9 cellular contexts compared by ENCODE assay signal in genomic region chr7:22356010-22356854, GRCh38. TPM values are rescaled to one million over a fixed set of nuclear protein-coding genes. Genes with fewer than 3 reads are reported as not detected.
A peak's percentile ranks its signal among the peaks of the same experiment; 100 is the strongest.
DNase-seq lines count a peak whose midpoint lies in the region; ATAC-seq, FAIRE-seq and TF ChIP-seq lines count a peak whose summit lies in the region.
"Had no signal": no experiment of that assay in that cellular context is flagged by ENCODE, and none has a peak within 500 bp of the region (broad histone marks: within the 10 kb centered on the region; RNA-seq: fewer than 3 reads in every experiment).

No MANE protein-coding gene starts in this region.

- no peaks in the 10 kb centered on the region for H4K20me1 ChIP-seq in GM12878 (ENCODE audit: control insufficient read depth, insufficient read depth)

- WGBS in GM12878 (ENCODE audit: insufficient coverage, insufficient replicate concordance, low lambda C conversion rate, missing lambda C conversion rate), result 2% methylated on average over 16 of the region's 46 CpGs

- H3K4me1 ChIP-seq in GM12878 (ENCODE audit: control insufficient read depth, insufficient read depth, low read length), result peaks cover 8% of the 10 kb centered on the region; the same call in 1 of the 2 replicates
- H3K4me1 ChIP-seq in vagina, result peaks cover 13% of the 10 kb centered on the region

- H3K27me3 ChIP-seq in AG04450 (ENCODE audit: control insufficient read depth, insufficient read depth, low read length), result peaks cover 3% of the 10 kb centered on the region
- H3K27me3 ChIP-seq in GM12878 (replicated peaks in 1 of 2; ENCODE audit: control insufficient read depth in 2 of 2, insufficient read depth in 2 of 2, low read length in 1 of 2), result peaks cover 0 to 4% of the 10 kb centered on the region in 2 experiments; a peak in 2 of 4 replicates
- H3K27me3 ChIP-seq in vagina, result no peaks in the 10 kb centered on the region

- TF ChIP-seq RAD21 in GM12878 (IDR thresholded peaks at IDR 0.05; ENCODE audit: insufficient read depth, low read depth, low read length), result no peak

- ATAC-seq in GM18511 (IDR thresholded peaks at IDR 0.05; ENCODE audit: unreplicated experiment) (peak; percentile 29), GM12878 (peak; percentile 50)

- H2AFZ ChIP-seq in GM12878 (ENCODE audit: control insufficient read depth, low read depth, low read length), result peak overlapping the region; percentile 51

- POLR2A ChIA-PET in AG04450 (lab: Yijun Ruan, JAX) (no interaction called here), GM12878 (lab: Charles Lee) (interaction anchor here (1.1 kb wide), 1 partner anchor 10 kb away, joined by 3 read pairs; no protein-coding TSS in a partner anchor)

- SMC1A ChIA-PET in GM12878 (lab: Charles Lee; ENCODE audit: uncharacterized antibody, unreplicated experiment), result interaction anchor here (0.8 to 2.7 kb wide), 9 partner anchors 9 to 175 kb away, joined by 3 to 6 read pairs (median 3); no protein-coding TSS in a partner anchor

- TF ChIP-seq POLR2A in GM12878 (IDR thresholded peaks at IDR 0.05; ENCODE audit: low read depth, low read length) (peak; percentile 41; the same call in 1 of the 2 replicates), vagina (IDR thresholded peaks at IDR 0.05) (no peak)

- FAIRE-seq in GM12878 (lab: Jason Lieb, UNC), result no peak
- FAIRE-seq: frontal cortex had no signal

- intact Hi-C loops in GM12878 (cut with micrococcal nuclease; ENCODE audit: unreplicated experiment), result no loop called here
- intact Hi-C loops in vagina (cut with DNase I), result no loop called here

- peak overlapping the region; percentile 75 for H3K4me2 ChIP-seq in GM12878 (ENCODE audit: control insufficient read depth, insufficient read depth)

- RAD21 ChIA-PET in GM12878 (lab: Charles Lee; ENCODE audit: unreplicated experiment), result interaction anchor here (0.6 to 1.3 kb wide), 4 partner anchors 9 to 96 kb away, joined by 3 to 5 read pairs (median 4); no protein-coding TSS in a partner anchor

- H3K9me3 ChIP-seq in AG04450 (ENCODE audit: control insufficient read depth, insufficient read depth, low read length) (no peaks in the 10 kb centered on the region), GM12878 (replicated peaks; ENCODE audit: control insufficient read depth, insufficient read depth, low read length) (peaks cover 10% of the 10 kb centered on the region; the same call in 2 of the 3 replicates), vagina (no peaks in the 10 kb centered on the region)

- CTCF ChIA-PET in AG04450 (lab: Charles Lee) (interaction anchor here (0.7 kb wide), 1 partner anchor 11 kb away, joined by 3 read pairs; no protein-coding TSS in a partner anchor), GM12878 (lab: Yijun Ruan, JAX) (interaction anchor here (0.7 to 1.4 kb wide), 6 partner anchors 32 to 191 kb away, joined by 3 to 5 read pairs (median 4); no protein-coding TSS in a partner anchor)

- no peak for TF ChIP-seq EP300 in GM12878 (IDR thresholded peaks at IDR 0.05; ENCODE audit: borderline replicate concordance in 1 of 2, control insufficient read depth in 1 of 2, low read depth in 2 of 2, low read length in 2 of 2)

- in situ Hi-C loops in GM12878 (cut with MboI), result no loop called here

- TF ChIP-seq CTCF in AG04450 (IDR thresholded peaks at IDR 0.05; ENCODE audit: low read depth, low read length), result no peak
- TF ChIP-seq CTCF in GM12878 (IDR thresholded peaks at IDR 0.05 in 2 of 3, conservative IDR thresholded peaks at IDR 0.05 in 1 of 3; ENCODE audit: control insufficient read depth in 2 of 3, extremely low read depth in 1 of 3, insufficient read depth in 1 of 3, low read depth in 3 of 3, low read length in 3 of 3), result no peak
- no peak for TF ChIP-seq CTCF in vagina (IDR thresholded peaks at IDR 0.05)

- BruUV-seq in GM12878 (replicated peaks; lab: Mats Ljungman, UMichigan), result no TSS peak

- DNase-seq in AG04450 (ENCODE audit: low read depth, low spot score), result no peak
- peak; percentile 8 for DNase-seq in HK-2 (ENCODE audit: unreplicated experiment)
- DNase-seq in GM12878 (ENCODE audit: low read depth, low spot score), result no peak
- DNase-seq in lung microvascular endothelial cell (ENCODE audit: low read depth in 2 of 2), result peak; percentile 30 to 36
- no peak for DNase-seq in vagina (ENCODE audit: extremely low spot score in 2 of 2)
- no peak for DNase-seq in NCI-H2107 (lab: John Stamatoyannopoulos, UW)
- DNase-seq in SIG-M5 (lab: John Stamatoyannopoulos, UW), result no peak

- H3K36me3 ChIP-seq in GM12878 (ENCODE audit: control insufficient read depth in 2 of 2, insufficient read depth in 2 of 2, low read length in 1 of 2) (no peaks in the 10 kb centered on the region), vagina (no peaks in the 10 kb centered on the region)

- peaks cover 34% of the 10 kb centered on the region for H3K79me2 ChIP-seq in GM12878 (ENCODE audit: control insufficient read depth, insufficient read depth, low read length)

- H3K27ac ChIP-seq in AG04450 (ENCODE audit: low read depth, low read length) (no peak overlapping the region), GM12878 (ENCODE audit: control insufficient read depth, insufficient read depth) (no peak overlapping the region), vagina (no peak overlapping the region)

- H3K9ac ChIP-seq in GM12878 (ENCODE audit: control insufficient read depth, insufficient read depth, low read length), result peak overlapping the region; percentile 49

- H3K4me3 ChIP-seq in AG04450 (ENCODE audit: low read depth, low read length) (peak overlapping the region; percentile 28; the same call in 1 of the 2 replicates), GM12878 (peak overlapping the region; percentile 90), vagina (peak overlapping the region; percentile 49 to 54)

TF ChIP-seq in GM12878, 131 proteins besides CTCF, POLR2A, EP300 and RAD21:
- peak; percentile 45; the same call in 1 of the 2 replicates for TF ChIP-seq RUNX3 (IDR thresholded peaks at IDR 0.05; ENCODE audit: low read length)
- no peak for TF ChIP-seq CHD1 (IDR thresholded peaks at IDR 0.05; ENCODE audit: low read depth, low read length)
- no peak for TF ChIP-seq NRF1 (conservative IDR thresholded peaks at IDR 0.05; ENCODE audit: low read depth, low read length)
- TF ChIP-seq NFXL1 (IDR thresholded peaks at IDR 0.05; ENCODE audit: borderline replicate concordance), result no peak
- peak in 1 of 2 experiments; percentile 70; a peak in 2 of 4 replicates for TF ChIP-seq BHLHE40 (IDR thresholded peaks at IDR 0.05; ENCODE audit: borderline replicate concordance in 1 of 2, low read depth in 2 of 2, low read length in 1 of 2)
- TF ChIP-seq PAX8 (IDR thresholded peaks at IDR 0.05), result no peak
- 0 out of 2 replicates have a peak, but pooled peaks have one; percentile 23 for TF ChIP-seq GATAD2B (conservative IDR thresholded peaks at IDR 0.05; ENCODE audit: low read depth)

RNA-seq across cellular contexts. Expression of gene RAPGEF5, which starts 0.7 kb away (rescaled TPM):
- polyA plus RNA-seq in AG04450 (2011; rRNA removed), result 0.16 and 0.22 TPM in 2 replicates
- polyA minus RNA-seq in AG04450 (2011; rRNA and poly(A)+ RNA removed), result 0.46 and 1.4 TPM in 2 replicates
- total RNA-seq in GM12878 (2013; cell fraction: nucleolus; rRNA removed), result 20.1 and 24.4 TPM in 2 replicates
- total RNA-seq in GM12878 (2014; rRNA removed), result 1.9 and 2.2 TPM in 2 replicates
- 3.2 and 4.2 TPM in 2 replicates for total RNA-seq in GM12878 (2014; rRNA removed; fragmentation: Illumina TruSeq; extraction: Trizol)
- total RNA-seq in GM12878 (2021), result 4.0 and 4.3 TPM in 2 replicates
- 1.8 TPM for polyA plus RNA-seq in GM12878 (2011; ENCODE audit: low read depth)
- 0.56 and 0.57 TPM in 2 replicates for polyA plus RNA-seq in GM12878 (2011; rRNA removed)
- 0.18 and 0.39 TPM in 2 replicates for polyA plus RNA-seq in GM12878 (2011; cell fraction: cytosol; rRNA removed)
- 0.88 and 0.95 TPM in 2 replicates for polyA plus RNA-seq in GM12878 (2011; cell fraction: nucleus; rRNA removed)
- polyA plus RNA-seq in GM12878 (2012), result 1.3 and 2.2 TPM in 2 replicates
- polyA plus RNA-seq in GM12878 (2014; fragmentation: Illumina TruSeq; extraction: Trizol), result 1.6 and 1.9 TPM in 2 replicates
- polyA plus RNA-seq in GM12878 (2014; fragmentation: Nextera tagmentation; extraction: Ambion mirVana), result under 1 TPM; 0.38 to 0.39 TPM
- 1.7 and 1.8 TPM in 2 replicates for polyA plus RNA-seq in GM12878 (2014; rRNA removed)
- polyA plus RNA-seq in GM12878 (2016; fragmentation: Nextera tagmentation; extraction: Ambion mirVana), result under 1 TPM in 1 of 2 experiments, not detected in 1; 0.88 TPM
- polyA minus RNA-seq in GM12878 (2011; rRNA and poly(A)+ RNA removed), result 1.9 and 2.7 TPM in 2 replicates
- polyA minus RNA-seq in GM12878 (2011; cell fraction: cytosol; rRNA and poly(A)+ RNA removed), result 0.52 and 0.53 TPM in 2 replicates
- polyA minus RNA-seq in GM12878 (2011; cell fraction: nucleus; rRNA and poly(A)+ RNA removed), result 4.6 and 5.3 TPM in 2 replicates
- total RNA-seq in lung microvascular endothelial cell, result 110 and 140 TPM in 2 replicates
- total RNA-seq in vagina, result 68.0 TPM

Comparison
In these comparisons a context has a peak if more than half of its experiments do, and no peak if none do; other contexts are left out.
1. DNase-seq: peak in HK-2 (single experiment) and lung microvascular endothelial cell (2 of 2); none in AG04450 (single experiment), GM12878 (single experiment), vagina (0 of 2), NCI-H2107 (single experiment) and SIG-M5 (single experiment).
2. H3K4me3 ChIP-seq: peak in every context shown above with its lines; median percentile 90 in GM12878; 52 in vagina; 28 in AG04450.